20 cellular contexts compared by ENCODE assay signal in genomic region chr10:6504296-6504695, GRCh38.
DNase-seq lines count a peak whose midpoint lies in the region; ATAC-seq and TF ChIP-seq lines count a peak whose summit lies in the region.
"Had no signal": no experiment of that assay in that cellular context is flagged by ENCODE, and none has a peak within 500 bp of the region (broad histone marks: within the 10 kb centered on the region; RNA-seq: fewer than 3 reads in every experiment).

No MANE protein-coding gene starts in this region.

- no peaks in the 10 kb centered on the region for H3K9me3 ChIP-seq in mammary epithelial cell (replicated peaks; ENCODE audit: insufficient read depth, low read length)
- H3K9me3 ChIP-seq: body of pancreas had no signal

- H3K27ac ChIP-seq in mammary epithelial cell (ENCODE audit: insufficient read depth, low read depth, low read length), result peak overlapping the region; percentile 52
- H3K27ac ChIP-seq: body of pancreas had no signal

- H3K27ac Mint-ChIP-seq in T-cell, result peak overlapping the region; percentile 87 to 91
- H3K27ac Mint-ChIP-seq: CD14-positive monocyte; dendritic cell treated with granulocyte-macrophage colony-stimulating factor and Interleukin-4, amounts not matched to agents 40 ng/mL and 50 ng/mL, for 4 days had no signal

- H3K36me3 ChIP-seq in mammary epithelial cell (ENCODE audit: insufficient read depth, low read length), result peaks cover 3% of the 10 kb centered on the region

- no peaks in the 10 kb centered on the region for H3K27me3 Mint-ChIP-seq in T-cell
- H3K27me3 Mint-ChIP-seq: dendritic cell treated with granulocyte-macrophage colony-stimulating factor and Interleukin-4, amounts not matched to agents 40 ng/mL and 50 ng/mL, for 4 days had no signal

- no peaks in the 10 kb centered on the region for H3K27me3 ChIP-seq in mammary epithelial cell (ENCODE audit: insufficient read depth, low read length)
- H3K27me3 ChIP-seq: body of pancreas had no signal

- ATAC-seq in T-cell (replicated peaks in 1 of 4), result peak in 2 of 4 experiments; percentile 32 to 41
- ATAC-seq: body of pancreas had no signal

- no TSS peak for BruUV-seq in mammary epithelial cell (replicated peaks; lab: Mats Ljungman, UMichigan)

- intact Hi-C loops in mammary epithelial cell (cut with micrococcal nuclease), result no loop called here

- peaks cover 28% of the 10 kb centered on the region for H3K4me1 ChIP-seq in mammary epithelial cell (ENCODE audit: insufficient read depth, low read length)
- H3K4me1 ChIP-seq: body of pancreas had no signal

- WGBS in mammary epithelial cell (ENCODE audit: low coverage, missing lambda C conversion rate), result 6% methylated on average over 1 of the region's 1 CpG

- no peak overlapping the region for H3K4me3 ChIP-seq in mammary epithelial cell (replicated peaks in 1 of 3; ENCODE audit: insufficient read depth in 1 of 3, low read depth in 2 of 3, low read length in 3 of 3)
- H3K4me3 ChIP-seq: body of pancreas, lung, smooth muscle cell had no signal

- H4K20me1 ChIP-seq in mammary epithelial cell (ENCODE audit: insufficient read depth, low read length), result no peaks in the 10 kb centered on the region

- peak overlapping the region; percentile 44 for H2AFZ ChIP-seq in mammary epithelial cell (ENCODE audit: low read depth, low read length)

- H3K4me2 ChIP-seq in mammary epithelial cell (ENCODE audit: insufficient read depth, low read depth, low read length), result peak overlapping the region; percentile 35
- H3K4me2 ChIP-seq: smooth muscle cell had no signal

- peaks cover 7% of the 10 kb centered on the region for H3K79me2 ChIP-seq in mammary epithelial cell (ENCODE audit: insufficient read depth, low read length)

- no peak overlapping the region for H3K9ac ChIP-seq in mammary epithelial cell (ENCODE audit: insufficient read depth, low read length)

- POLR2A ChIA-PET in T-cell (lab: Charles Lee), result interaction anchor here (0.6 to 0.7 kb wide), 3 partner anchors 37 to 85 kb away, joined by 3 read pairs; no protein-coding TSS in a partner anchor

- in situ Hi-C loops in mammary epithelial cell (cut with MboI; ENCODE audit: low sequenced_read_pairs in 2 of 2), result no loop called here

- peaks cover 58% of the 10 kb centered on the region for H3K36me3 Mint-ChIP-seq in T-cell
- H3K36me3 Mint-ChIP-seq: CD14-positive monocyte had no signal

- dilution Hi-C loops in mammary epithelial cell (cut with HindIII; ENCODE audit: low sequenced_read_pairs), result no loop called here

- CTCF ChIA-PET in T-cell (lab: Charles Lee) (interaction anchor here in 1 of 2 donors (0.6 to 0.7 kb wide), 2 partner anchors 66 to 331 kb away, joined by 3 read pairs; no protein-coding TSS in a partner anchor), mammary epithelial cell (lab: Charles Lee; ENCODE audit: low non-redundant PET) (no interaction called here)

- H3K9me3 Mint-ChIP-seq in T-cell, result peaks cover 0 to under 1% (median 0%) of the 10 kb centered on the region in 3 donors
- H3K9me3 Mint-ChIP-seq: dendritic cell treated with granulocyte-macrophage colony-stimulating factor and Interleukin-4, amounts not matched to agents 40 ng/mL and 50 ng/mL, for 4 days had no signal

- H3K4me3 Mint-ChIP-seq in T-cell, result no peak overlapping the region
- H3K4me3 Mint-ChIP-seq: CD14-positive monocyte; dendritic cell treated with granulocyte-macrophage colony-stimulating factor and Interleukin-4, amounts not matched to agents 40 ng/mL and 50 ng/mL, for 4 days had no signal

- H3K4me1 Mint-ChIP-seq in T-cell, result peaks cover 58 to 63% (median 58%) of the 10 kb centered on the region in 3 donors

- no peak for TF ChIP-seq CTCF in mammary epithelial cell (conservative IDR thresholded peaks at IDR 0.05 in 1 of 2, IDR thresholded peaks at IDR 0.05 in 1 of 2; ENCODE audit: extremely low read depth in 1 of 2, insufficient read depth in 1 of 2, low read depth in 1 of 2, low read length in 2 of 2)

- peak; percentile 76 for DNase-seq in activated CD8-positive, alpha-beta memory T cell treated with anti-CD3 and anti-CD28 coated beads, Interleukin-2, amount 50 U/mL, for 48 hours
- no peak for DNase-seq in activated CD8-positive, alpha-beta memory T cell treated with anti-CD3 and anti-CD28 coated beads for 24 hours
- DNase-seq in T-cell (no peak), mammary epithelial cell (peak; percentile 60), iPS-NIHi11 (ENCODE audit: low spot score) (no peak), cerebellar cortex (ENCODE audit: low spot score) (no peak)
- peak; percentile 36 for DNase-seq in stimulated activated CD4-positive, alpha-beta T cell treated with anti-CD3 and anti-CD28 coated beads, Interleukin-4, amount 100 ng/mL, for 24 hours
- DNase-seq in effector CD8-positive, alpha-beta T cell (lab: John Stamatoyannopoulos, UW), result no peak
- DNase-seq: ACHN; activated effector memory CD4-positive, alpha-beta T cell treated with Interleukin-2 at 50 U/mL for 16 hours; body of pancreas; DMS79; GOT3; NCI-H1436 treated with DMSO at 0.1 percent for 48 hours; NCI-H226; substantia nigra had no signal

Comparison
In these comparisons a context has a peak if more than half of its experiments do, and no peak if none do; other contexts are left out.
1. DNase-seq: peak in activated CD8-positive, alpha-beta memory T cell treated with anti-CD3 and anti-CD28 coated beads, Interleukin-2, amount 50 U/mL, for 48 hours (single experiment), mammary epithelial cell (single experiment) and stimulated activated CD4-positive, alpha-beta T cell treated with anti-CD3 and anti-CD28 coated beads, Interleukin-4, amount 100 ng/mL, for 24 hours (single experiment); none in activated CD8-positive, alpha-beta memory T cell treated with anti-CD3 and anti-CD28 coated beads for 24 hours (single experiment), T-cell (0 of 34), iPS-NIHi11 (single experiment), cerebellar cortex (single experiment) and effector CD8-positive, alpha-beta T cell (single experiment).